Comparison of ENCODE assay signal across 19 cellular contexts in the genomic region with DNA sequence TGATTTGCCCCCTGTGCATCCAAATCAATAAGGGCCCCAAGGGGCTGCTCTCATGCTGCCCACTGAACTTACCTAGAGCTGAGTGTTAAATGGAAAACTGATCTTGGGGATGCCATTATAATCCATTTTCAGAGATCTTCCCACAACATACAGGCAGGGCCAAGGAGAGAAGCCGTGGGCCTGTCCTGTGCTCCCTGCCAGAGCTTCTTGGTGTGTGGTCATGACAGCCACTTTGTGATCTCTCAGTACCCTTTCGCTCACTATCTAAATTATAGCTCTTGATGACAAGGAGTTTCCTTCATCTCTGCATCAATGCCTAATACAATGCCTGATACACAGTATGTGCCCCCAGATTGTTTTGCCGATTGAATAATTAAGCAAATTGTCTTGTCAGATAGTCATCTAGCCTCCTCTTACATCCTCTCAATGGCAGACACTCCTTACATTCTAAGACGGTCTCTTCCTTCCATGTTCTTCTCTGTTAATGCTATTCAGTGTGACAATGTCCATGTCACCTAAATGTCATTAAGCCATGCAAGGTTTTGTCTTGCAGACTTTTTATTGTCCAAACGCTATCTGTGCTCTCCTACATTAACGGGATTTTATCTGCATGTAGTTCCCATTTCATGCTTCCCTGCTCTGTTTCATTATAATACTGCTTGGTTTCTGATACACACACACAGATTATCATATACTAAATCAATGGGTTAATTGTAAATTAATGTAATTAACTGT. TPM values are rescaled to one million over a fixed set of nuclear protein-coding genes. Genes with fewer than 3 reads are reported as not detected.
DNase-seq lines count a peak whose midpoint lies in the region; ATAC-seq and TF ChIP-seq lines count a peak whose summit lies in the region.
"Had no signal": no experiment of that assay in that cellular context is flagged by ENCODE, and none has a peak within 500 bp of the region (broad histone marks: within the 10 kb centered on the region; RNA-seq: fewer than 3 reads in every experiment).

No MANE protein-coding gene starts in this region.

- H3K36me3 Mint-ChIP-seq in H9 (ENCODE audit: insufficient read depth in 1 of 3, low read depth in 3 of 3): no peaks in the 10 kb centered on the region; a peak in 1 of 7 replicates
- H3K36me3 Mint-ChIP-seq: CD4-positive, CD25-positive, alpha-beta regulatory T cell had no signal

- ATAC-seq in GM21529 (IDR thresholded peaks at IDR 0.05; ENCODE audit: unreplicated experiment) (no peak), HG02840 (IDR thresholded peaks at IDR 0.05; ENCODE audit: low FRiP score, unreplicated experiment) (no peak)
- ATAC-seq: Panc1, Right ventricle myocardium inferior had no signal

- H3K79me2 ChIP-seq in H9 (ENCODE audit: insufficient read depth, low read length): no peaks in the 10 kb centered on the region; the same call in 1 of the 2 replicates

- H3K56ac ChIP-seq in H9 (ENCODE audit: insufficient read length, low read depth, low read length): no peak overlapping the region

- no peaks in the 10 kb centered on the region for H3K23me2 ChIP-seq in H9 (ENCODE audit: insufficient read length, low read depth, low read length, poor library complexity, severe bottlenecking)

- H3K4me2 ChIP-seq in H9 (ENCODE audit: insufficient read depth, insufficient read length, low read length): no peak overlapping the region

- H3K4me1 ChIP-seq in H9 (ENCODE audit: insufficient read depth, low read length): no peaks in the 10 kb centered on the region
- H3K4me1 ChIP-seq: Caco-2 had no signal

- no peak overlapping the region for H2BK15ac ChIP-seq in H9 (ENCODE audit: low read depth, low read length)

- H2AK5ac ChIP-seq in H9 (ENCODE audit: insufficient read length, low read length): no peak overlapping the region

- no peak overlapping the region for H3K18ac ChIP-seq in H9 (ENCODE audit: insufficient read length, low read depth, low read length)

- no peak overlapping the region for H2BK5ac ChIP-seq in H9 (ENCODE audit: insufficient read length, low read length)

- H3K23ac ChIP-seq in H9 (ENCODE audit: insufficient read length, low read depth, low read length): no peak overlapping the region

- no peak overlapping the region for H4K8ac ChIP-seq in H9 (replicated peaks; ENCODE audit: insufficient read length, low read depth, low read length)

- H4K20me1 ChIP-seq in H9 (ENCODE audit: control insufficient read depth, insufficient read depth, insufficient read length): no peaks in the 10 kb centered on the region

- DNase-seq in H9: no peak
- DNase-seq in inferior parietal cortex (ENCODE audit: extremely low spot score): peak; percentile 42
- peak; percentile 42 for DNase-seq in retina
- no peak for DNase-seq in NK-92 treated with Interleukin-12 subunit alpha and Interleukin-12 subunit beta, amount 100 ng/mL, for 24 hours (lab: John Stamatoyannopoulos, UW)
- DNase-seq: Caco-2; CD4-positive, CD25-positive, alpha-beta regulatory T cell; DMS79; HCEC 1CT; NCI-H1417; NCI-H2029; NCI-H2171; NCI-H510A had no signal

- H3K4me3 Mint-ChIP-seq in H9: no peak overlapping the region
- H3K4me3 Mint-ChIP-seq: CD4-positive, CD25-positive, alpha-beta regulatory T cell had no signal

- H3K9ac ChIP-seq in H9 (ENCODE audit: extremely low read depth, insufficient read length, low read length): no peak overlapping the region

- peaks cover 23 to 29% of the 10 kb centered on the region in 2 experiments for H3K4me1 Mint-ChIP-seq in H9
- H3K4me1 Mint-ChIP-seq: CD4-positive, CD25-positive, alpha-beta regulatory T cell had no signal

- H2AFZ ChIP-seq in H9 (ENCODE audit: low read length): no peak overlapping the region

- H3K4ac ChIP-seq in H9 (ENCODE audit: low read depth, low read length): no peak overlapping the region

- no peak for TF ChIP-seq CTCF in H9 (conservative IDR thresholded peaks at IDR 0.05)
- TF ChIP-seq CTCF in VCaP (conservative IDR thresholded peaks at IDR 0.05): no peak

- H3T11ph ChIP-seq in H9 (ENCODE audit: low read length): no peak overlapping the region

- H3K27ac ChIP-seq in H9 (ENCODE audit: insufficient read length, low read depth, low read length) (no peak overlapping the region), VCaP (peak overlapping the region; percentile 24; the same call in 1 of the 2 replicates)
- H3K27ac ChIP-seq: SK-N-MC had no signal

- H3K27ac Mint-ChIP-seq in H9: peak overlapping the region in 2 of 3 experiments; percentile 5 to 22; a peak in 2 of 7 replicates

- H4K91ac ChIP-seq in H9 (ENCODE audit: insufficient read length, low read depth, low read length): no peak overlapping the region

- no peaks in the 10 kb centered on the region for H3K9me3 ChIP-seq in H9 (ENCODE audit: control insufficient read depth, low read depth, low read length)
- H3K9me3 ChIP-seq: Caco-2 had no signal

- no peak overlapping the region for H4K5ac ChIP-seq in H9 (ENCODE audit: insufficient read length, low read depth, low read length)

- no peaks in the 10 kb centered on the region for H3K27me3 ChIP-seq in H9 (ENCODE audit: insufficient read depth, low read length)

- H3K27me3 Mint-ChIP-seq in H9 (ENCODE audit: low read depth): no peaks in the 10 kb centered on the region
- H3K27me3 Mint-ChIP-seq: CD4-positive, CD25-positive, alpha-beta regulatory T cell had no signal

- no peak overlapping the region for H3K14ac ChIP-seq in H9 (ENCODE audit: insufficient read depth, low read length)

- H3K79me1 ChIP-seq in H9 (ENCODE audit: insufficient read depth, low read depth, low read length, poor library complexity, severe bottlenecking): no peaks in the 10 kb centered on the region

- H2BK20ac ChIP-seq in H9 (ENCODE audit: low read depth, low read length, poor library complexity, severe bottlenecking): no peak overlapping the region

- H3K9me3 Mint-ChIP-seq in H9: no peaks in the 10 kb centered on the region
- H3K9me3 Mint-ChIP-seq: CD4-positive, CD25-positive, alpha-beta regulatory T cell had no signal

- H2BK120ac ChIP-seq in H9 (ENCODE audit: low read depth, low read length, poor library complexity, severe bottlenecking): no peak overlapping the region

- WGBS in H9 (ENCODE audit: extremely low coverage, insufficient read length, low lambda C conversion rate): no CpG with 5 or more reads among the region's 6 CpGs

- H2BK12ac ChIP-seq in H9 (ENCODE audit: insufficient read length, low read depth, low read length): no peak overlapping the region

RNA-seq across cellular contexts. Expression of a gene that starts 5.9 kb away (rescaled TPM):
- 2.3 and 3.6 TPM in 2 replicates for total RNA-seq in H9 (2021)
- total RNA-seq: CD4-positive, CD25-positive, alpha-beta regulatory T cell; T-helper 1 cell treated with Interleukin-12 subunit alpha and Interleukin-12 subunit beta and Interleukin-4 antibody, amounts not matched to agents 30 ng/mL and 1 ng/mL, for 36 hours had no signal

Comparison
In these comparisons a context has a peak if more than half of its experiments do, and no peak if none do; other contexts are left out.
1. DNase-seq: peak in inferior parietal cortex (single experiment) and retina (single experiment); none in H9 (single experiment) and NK-92 treated with Interleukin-12 subunit alpha and Interleukin-12 subunit beta, amount 100 ng/mL, for 24 hours (single experiment).